Comparison of ENCODE assay signal across 16 cellular contexts in the genomic region with DNA sequence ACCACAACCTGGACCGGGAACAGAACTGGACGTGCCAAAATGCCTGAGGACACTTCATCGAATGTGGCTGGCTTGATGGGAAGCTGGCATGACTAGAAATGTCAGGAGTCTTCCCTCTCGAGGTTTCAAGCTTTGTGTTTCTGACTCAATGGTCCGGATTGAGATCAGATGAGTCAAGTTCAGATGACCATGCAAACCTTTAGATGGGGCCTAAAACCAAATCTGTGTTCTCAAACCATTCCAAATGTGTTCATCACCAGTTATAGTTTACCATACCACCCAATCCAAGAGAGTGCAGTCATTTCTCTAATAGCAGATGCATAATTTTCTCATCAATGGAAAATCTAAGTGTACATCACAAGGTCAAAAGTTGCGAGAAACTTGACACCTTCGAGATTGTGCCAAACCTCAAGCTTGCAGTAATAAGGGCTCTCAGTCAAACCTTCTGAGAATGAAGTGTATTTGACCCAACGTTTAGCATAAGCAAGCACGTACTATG.
A peak's percentile ranks its signal among the peaks of the same experiment; 100 is the strongest.
DNase-seq lines count a peak whose midpoint lies in the region; ATAC-seq and TF ChIP-seq lines count a peak whose summit lies in the region.
"Had no signal": no experiment of that assay in that cellular context is flagged by ENCODE, and none has a peak within 500 bp of the region (broad histone marks: within the 10 kb centered on the region; RNA-seq: fewer than 3 reads in every experiment).

No MANE protein-coding gene starts in this region.

- H3K36me3 Mint-ChIP-seq in effector memory CD8-positive, alpha-beta T cell (ENCODE audit: insufficient read depth) = no peaks in the 10 kb centered on the region
- H3K36me3 Mint-ChIP-seq in neural progenitor cell = no peaks in the 10 kb centered on the region

- peak; percentile 70 for ATAC-seq in effector memory CD8-positive, alpha-beta T cell (replicated peaks)
- ATAC-seq: Right ventricle myocardium inferior had no signal

- no peaks in the 10 kb centered on the region for H4K20me1 ChIP-seq in neural progenitor cell (ENCODE audit: low read depth)

- H3K27me3 Mint-ChIP-seq in effector memory CD8-positive, alpha-beta T cell = no peaks in the 10 kb centered on the region
- H3K27me3 Mint-ChIP-seq in neural progenitor cell (ENCODE audit: insufficient read depth, low read depth) = peaks cover 4% of the 10 kb centered on the region

- H3K27me3 ChIP-seq in neural progenitor cell = no peaks in the 10 kb centered on the region
- H3K27me3 ChIP-seq: ovary had no signal

- no peak overlapping the region for H3K27ac ChIP-seq in neural progenitor cell
- H3K27ac ChIP-seq: C4-2B, ovary had no signal

- H3K4me1 ChIP-seq in neural progenitor cell = peaks cover 3% of the 10 kb centered on the region

- H3K9me3 ChIP-seq in neural progenitor cell (ENCODE audit: low read depth) = no peaks in the 10 kb centered on the region
- H3K9me3 ChIP-seq: ovary had no signal

- TF ChIP-seq CTCF in AG09319 (IDR thresholded peaks at IDR 0.05; ENCODE audit: low read depth, low read length) (no peak), neural progenitor cell (IDR thresholded peaks at IDR 0.05) (no peak)

- H3K79me2 ChIP-seq in neural progenitor cell (ENCODE audit: low read depth) = no peaks in the 10 kb centered on the region

- peak overlapping the region; percentile 28 to 63 for H3K27ac Mint-ChIP-seq in effector memory CD8-positive, alpha-beta T cell
- H3K27ac Mint-ChIP-seq in neural progenitor cell = no peak overlapping the region
- H3K27ac Mint-ChIP-seq: T-helper 1 cell treated with Interleukin-12 subunit alpha and Interleukin-12 subunit beta and Interleukin-4 antibody, amounts not matched to agents 30 μg/mL and 1 μg/mL, for 36 hours had no signal

- no peak overlapping the region for H3K9ac ChIP-seq in neural progenitor cell

- peaks cover 21 to 26% of the 10 kb centered on the region in 2 donors for H3K4me1 Mint-ChIP-seq in effector memory CD8-positive, alpha-beta T cell (ENCODE audit: low read depth in 2 of 2)
- H3K4me1 Mint-ChIP-seq in neural progenitor cell = no peaks in the 10 kb centered on the region

- H2AFZ ChIP-seq in neural progenitor cell (replicated peaks) = no peak overlapping the region

- H3K4me3 Mint-ChIP-seq in effector memory CD8-positive, alpha-beta T cell = peak overlapping the region; percentile 40 to 57
- H3K4me3 Mint-ChIP-seq in neural progenitor cell = peak overlapping the region; percentile 56
- H3K4me3 Mint-ChIP-seq: activated T-cell treated with anti-CD3 and anti-CD28 coated beads, Interleukin-2, amount 50 U/mL, for 4 hours; T-helper 1 cell treated with Interleukin-12 subunit alpha and Interleukin-12 subunit beta and Interleukin-4 antibody, amounts not matched to agents 30 μg/mL and 1 μg/mL, for 36 hours had no signal

- no peaks in the 10 kb centered on the region for H3F3A ChIP-seq in neural progenitor cell (ENCODE audit: low read depth)

- no peak overlapping the region for H3K4me3 ChIP-seq in neural progenitor cell
- H3K4me3 ChIP-seq: ovary had no signal

- DNase-seq in AG09319 (ENCODE audit: extremely low read depth, low read depth) = peak; percentile 31
- DNase-seq in HS-27A (ENCODE audit: low read depth) = peak; percentile 66
- DNase-seq in effector memory CD8-positive, alpha-beta T cell = no peak
- no peak for DNase-seq in neural progenitor cell (ENCODE audit: low spot score)
- no peak for DNase-seq in SHP77 (lab: John Stamatoyannopoulos, UW)
- no peak for DNase-seq in stimulated activated CD4-positive, alpha-beta T cell treated with anti-CD3 and anti-CD28 coated beads, Interleukin-12 subunit alpha, Interleukin-12 subunit beta, amount 100 ng/mL, for 4 hours
- no peak for DNase-seq in stimulated activated CD4-positive, alpha-beta T cell treated with anti-CD3 and anti-CD28 coated beads, Interleukin-4, amount 100 ng/mL, for 24 hours
- no peak for DNase-seq in NCI-H524 (lab: John Stamatoyannopoulos, UW)
- DNase-seq: activated CD4-positive, alpha-beta T cell treated with anti-CD3 and anti-CD28 coated beads for 4 hours; activated T-cell treated with anti-CD3 and anti-CD28 coated beads, Interleukin-2, amount 50 U/mL, for 4 hours; midbrain; MM.1S; ovary had no signal

- H3K36me3 ChIP-seq in neural progenitor cell = no peaks in the 10 kb centered on the region
- H3K36me3 ChIP-seq: ovary had no signal

- H3K9me3 Mint-ChIP-seq in effector memory CD8-positive, alpha-beta T cell = no peaks in the 10 kb centered on the region
- H3K9me3 Mint-ChIP-seq in neural progenitor cell = no peaks in the 10 kb centered on the region
- H3K9me3 Mint-ChIP-seq: activated T-cell treated with anti-CD3 and anti-CD28 coated beads, Interleukin-2, amount 50 U/mL, for 4 hours; T-helper 1 cell treated with Interleukin-12 subunit alpha and Interleukin-12 subunit beta and Interleukin-4 antibody, amounts not matched to agents 30 μg/mL and 1 μg/mL, for 36 hours had no signal

- H3K4me2 ChIP-seq in neural progenitor cell = no peak overlapping the region

Comparison
In these comparisons a context has a peak if more than half of its experiments do, and no peak if none do; other contexts are left out.
1. DNase-seq: peak in AG09319 (single experiment) and HS-27A (single experiment); none in effector memory CD8-positive, alpha-beta T cell (0 of 3), neural progenitor cell (single experiment), SHP77 (0 of 2), stimulated activated CD4-positive, alpha-beta T cell treated with anti-CD3 and anti-CD28 coated beads, Interleukin-12 subunit alpha, Interleukin-12 subunit beta, amount 100 ng/mL, for 4 hours (single experiment), stimulated activated CD4-positive, alpha-beta T cell treated with anti-CD3 and anti-CD28 coated beads, Interleukin-4, amount 100 ng/mL, for 24 hours (single experiment) and NCI-H524 (0 of 2).